ENCODE assay signal across 9 cellular contexts in genomic region chr11:34633990-34634725, GRCh38. TPM values are rescaled to one million over a fixed set of nuclear protein-coding genes. Genes with fewer than 3 reads are reported as not detected.
A peak's percentile ranks its signal among the peaks of the same experiment; 100 is the strongest.
DNase-seq lines count a peak whose midpoint lies in the region; ATAC-seq and TF ChIP-seq lines count a peak whose summit lies in the region.
"Had no signal": no experiment of that assay in that cellular context is flagged by ENCODE, and none has a peak within 500 bp of the region (broad histone marks: within the 10 kb centered on the region; RNA-seq: fewer than 3 reads in every experiment).

No MANE protein-coding gene starts in this region.

- H3K27me3 ChIP-seq in effector memory CD4-positive, alpha-beta T cell (replicated peaks; ENCODE audit: control insufficient read depth, insufficient read depth, low read length, poor library complexity, severe bottlenecking) = no peaks in the 10 kb centered on the region
- H3K27me3 ChIP-seq: tibial nerve had no signal

- H3K4me3 ChIP-seq in coronary artery = no peak overlapping the region
- H3K4me3 ChIP-seq in effector memory CD4-positive, alpha-beta T cell (ENCODE audit: insufficient read depth, low read depth, low read length, poor library complexity, severe bottlenecking) = no peak overlapping the region
- H3K4me3 ChIP-seq: tibial nerve had no signal

- no peaks in the 10 kb centered on the region for H3K27me3 Mint-ChIP-seq in T-helper 17 cell

- H3K36me3 ChIP-seq in effector memory CD4-positive, alpha-beta T cell (ENCODE audit: control insufficient read depth, insufficient read depth, low read length) = no peaks in the 10 kb centered on the region
- H3K36me3 ChIP-seq: tibial nerve had no signal

- H3K4me3 Mint-ChIP-seq in T-helper 17 cell = no peak overlapping the region

- H3K36me3 Mint-ChIP-seq in T-helper 17 cell (ENCODE audit: low read depth) = no peaks in the 10 kb centered on the region

- H3K4me1 Mint-ChIP-seq in T-helper 17 cell = peaks cover 9% of the 10 kb centered on the region

- peaks cover 3% of the 10 kb centered on the region for H3K4me1 ChIP-seq in effector memory CD4-positive, alpha-beta T cell (ENCODE audit: control insufficient read depth, insufficient read depth, low read length, poor library complexity, severe bottlenecking)

- no peaks in the 10 kb centered on the region for H3K9me3 ChIP-seq in T-helper 17 cell (ENCODE audit: control insufficient read depth, low read length, poor library complexity, severe bottlenecking)
- no peaks in the 10 kb centered on the region for H3K9me3 ChIP-seq in effector memory CD4-positive, alpha-beta T cell (ENCODE audit: control insufficient read depth, low read length)
- H3K9me3 ChIP-seq: tibial nerve had no signal

- DNase-seq in DMS153 (lab: John Stamatoyannopoulos, UW) = peak; percentile 28
- no peak for DNase-seq in T-helper 17 cell
- DNase-seq in midbrain (lab: John Stamatoyannopoulos, UW) = peak; percentile 13
- no peak for DNase-seq in coronary artery (ENCODE audit: low spot score)
- DNase-seq in effector memory CD4-positive, alpha-beta T cell = no peak
- no peak for DNase-seq in effector CD4-positive, alpha-beta T cell

- peak; percentile 90 for ATAC-seq in GM19463 (IDR thresholded peaks at IDR 0.05; ENCODE audit: unreplicated experiment)
- ATAC-seq in HG03558 (IDR thresholded peaks at IDR 0.05; ENCODE audit: extremely low read depth, unreplicated experiment) = peak; percentile 67
- ATAC-seq in T-helper 17 cell = peak; percentile 59

- H3K27ac Mint-ChIP-seq in T-helper 17 cell = peak overlapping the region; percentile 45

- TF ChIP-seq CTCF in coronary artery (IDR thresholded peaks at IDR 0.05) = no peak

- H3K27ac ChIP-seq in coronary artery = no peak overlapping the region
- no peak overlapping the region for H3K27ac ChIP-seq in effector memory CD4-positive, alpha-beta T cell (ENCODE audit: insufficient read depth, low read length, poor library complexity, severe bottlenecking)
- H3K27ac ChIP-seq: tibial nerve had no signal

RNA-seq across cellular contexts. Expression of gene EHF, which starts 13.3 kb away (rescaled TPM):
- total RNA-seq in T-helper 17 cell = under 1 TPM; 0.34 to 0.65 TPM

Comparison
In these comparisons a context has a peak if more than half of its experiments do, and no peak if none do; other contexts are left out.
1. DNase-seq: peak in DMS153 (single experiment) and midbrain (single experiment); none in T-helper 17 cell (0 of 3), coronary artery (single experiment), effector memory CD4-positive, alpha-beta T cell (0 of 3) and effector CD4-positive, alpha-beta T cell (single experiment).
2. Peak in every context shown above with its lines, with median percentiles within 50 percentile points of each other: ATAC-seq.